9 cellular contexts compared by ENCODE assay signal in the genomic region with DNA sequence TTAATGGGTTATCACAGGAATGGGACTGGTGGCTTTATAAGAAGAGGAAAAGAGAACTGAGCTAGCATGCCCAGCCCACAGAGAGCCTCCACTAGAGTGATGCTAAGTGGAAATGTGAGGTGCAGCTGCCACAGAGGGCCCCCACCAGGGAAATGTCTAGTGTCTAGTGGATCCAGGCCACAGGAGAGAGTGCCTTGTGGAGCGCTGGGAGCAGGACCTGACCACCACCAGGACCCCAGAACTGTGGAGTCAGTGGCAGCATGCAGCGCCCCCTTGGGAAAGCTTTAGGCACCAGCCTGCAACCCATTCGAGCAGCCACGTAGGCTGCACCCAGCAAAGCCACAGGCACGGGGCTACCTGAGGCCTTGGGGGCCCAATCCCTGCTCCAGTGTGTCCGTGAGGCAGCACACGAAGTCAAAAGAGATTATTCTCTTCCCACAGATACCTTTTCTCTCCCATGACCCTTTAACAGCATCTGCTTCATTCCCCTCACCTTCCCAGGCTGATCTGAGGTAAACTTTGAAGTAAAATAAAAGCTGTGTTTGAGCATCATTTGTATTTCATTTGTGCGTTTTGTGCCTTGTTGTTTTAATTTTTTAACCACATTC. TPM values are rescaled to one million over a fixed set of nuclear protein-coding genes. Genes with fewer than 3 reads are reported as not detected.
DNase-seq lines count a peak whose midpoint lies in the region; ATAC-seq and TF ChIP-seq lines count a peak whose summit lies in the region.
"Had no signal": no experiment of that assay in that cellular context is flagged by ENCODE, and none has a peak within 500 bp of the region (broad histone marks: within the 10 kb centered on the region; RNA-seq: fewer than 3 reads in every experiment).

No MANE protein-coding gene starts in this region.

- H3K27me3 ChIP-seq in gastrocnemius medialis (peaks cover 5 to 9% (median 5%) of the 10 kb centered on the region in 3 donors), Peyer's patch (no peaks in the 10 kb centered on the region)

- TF ChIP-seq CTCF in GM12874 (IDR thresholded peaks at IDR 0.05; ENCODE audit: insufficient read depth, low read depth, low read length) (peak; percentile 55), choroid plexus epithelial cell (conservative IDR thresholded peaks at IDR 0.05; ENCODE audit: low read depth, low read length) (peak; percentile 39), gastrocnemius medialis (IDR thresholded peaks at IDR 0.05 in 4 of 5, conservative IDR thresholded peaks at IDR 0.05 in 1 of 5) (no peak), Peyer's patch (IDR thresholded peaks at IDR 0.05) (peak in 1 of 6 experiments; percentile 19)

- DNase-seq in T-cell (peak in 16 of 34 experiments; percentile 30 to 54 (median 44)), choroid plexus epithelial cell (ENCODE audit: low read depth) (no peak), gastrocnemius medialis (no peak), RPMI8226 (no peak), Peyer's patch (no peak)
- DNase-seq: kidney glomerular epithelial cell had no signal

- H3K36me3 Mint-ChIP-seq in T-cell = peaks cover 46% of the 10 kb centered on the region

- H3K4me1 Mint-ChIP-seq in T-cell = peaks cover 68 to 84% (median 81%) of the 10 kb centered on the region in 3 donors

- no peak overlapping the region for H3K4me3 ChIP-seq in choroid plexus epithelial cell (ENCODE audit: low read depth, low read length)
- no peak overlapping the region for H3K4me3 ChIP-seq in gastrocnemius medialis
- no peak overlapping the region for H3K4me3 ChIP-seq in Peyer's patch

- TF ChIP-seq POLR2A in gastrocnemius medialis (IDR thresholded peaks at IDR 0.05) = no peak
- no peak for TF ChIP-seq POLR2A in Peyer's patch (IDR thresholded peaks at IDR 0.05)

- ATAC-seq in T-cell (replicated peaks in 1 of 4) (no peak), gastrocnemius medialis (no peak), GM21447 (IDR thresholded peaks at IDR 0.05; ENCODE audit: unreplicated experiment) (no peak), GM18873 (IDR thresholded peaks at IDR 0.05; ENCODE audit: low FRiP score, unreplicated experiment) (no peak)

- POLR2A ChIA-PET in T-cell (lab: Charles Lee) = interaction anchor here (0.6 to 2.0 kb wide), 15 partner anchors 9 to 121 kb away, joined by 3 to 24 read pairs (median 5); a partner anchor contains a TSS

- H3K4me1 ChIP-seq in gastrocnemius medialis = peaks cover 0 to 3% of the 10 kb centered on the region in 2 donors
- H3K4me1 ChIP-seq in Peyer's patch = peaks cover 0 to 36% (median 24%) of the 10 kb centered on the region in 4 donors

- CTCF ChIA-PET in T-cell (lab: Charles Lee) = interaction anchor here (0.8 to 2.7 kb wide), 12 partner anchors 8 to 50 kb away, joined by 3 to 22 read pairs (median 8); no protein-coding TSS in a partner anchor

- H3K9me3 ChIP-seq in gastrocnemius medialis (no peaks in the 10 kb centered on the region), Peyer's patch (no peaks in the 10 kb centered on the region)

- peak overlapping the region; percentile 63 to 91 for H3K27ac Mint-ChIP-seq in T-cell

- H3K27me3 Mint-ChIP-seq in T-cell = no peaks in the 10 kb centered on the region

- intact Hi-C loops in gastrocnemius medialis (cut with DNase I; ENCODE audit: low total_unique reads) = no loop called here

- H3K9me3 Mint-ChIP-seq in T-cell = no peaks in the 10 kb centered on the region

- peaks cover 0 to 23% of the 10 kb centered on the region in 2 donors for H3K36me3 ChIP-seq in gastrocnemius medialis
- peaks cover 0 to 44% (median 4%) of the 10 kb centered on the region in 3 donors for H3K36me3 ChIP-seq in Peyer's patch

- in situ Hi-C loops in gastrocnemius medialis (cut with MboI; ENCODE audit: low sequenced_read_pairs in 4 of 4) = no loop called here

- peak overlapping the region in 3 of 4 donors; percentile 3 to 95 (median 26) for H3K27ac ChIP-seq in gastrocnemius medialis
- peak overlapping the region in 2 of 4 donors; percentile 25 to 97 for H3K27ac ChIP-seq in Peyer's patch

- peak overlapping the region; percentile 64 to 99 (median 98) for H3K4me3 Mint-ChIP-seq in T-cell

RNA-seq across cellular contexts. Expression of a gene that starts 4.4 kb away (rescaled TPM):
- 1,000 to 10,000 TPM; 1,114 to 1,417 (median 1,253) TPM for total RNA-seq in T-cell
- 100 to 1,000 TPM; 135 to 248 (median 157) TPM for total RNA-seq in gastrocnemius medialis
- total RNA-seq in Peyer's patch = 100 to 1,000 TPM; 313 to 404 (median 383) TPM

Comparison
In these comparisons a context has a peak if more than half of its experiments do, and no peak if none do; other contexts are left out.
1. CTCF ChIP-seq: peak in GM12874 (single experiment) and choroid plexus epithelial cell (single experiment); none in gastrocnemius medialis (0 of 5).